In genomic region chr15:57367556-57367955, GRCh38 we compare ENCODE assay signal across 17 cellular contexts. TPM values are rescaled to one million over a fixed set of nuclear protein-coding genes. Genes with fewer than 3 reads are reported as not detected.
"Had no signal": no experiment of that assay in that cellular context is flagged by ENCODE, and none has a peak within 500 bp of the region (broad histone marks: within the 10 kb centered on the region; RNA-seq: fewer than 3 reads in every experiment).

No MANE protein-coding gene starts in this region.

- ATAC-seq: foreskin keratinocyte; naive thymus-derived CD8-positive, alpha-beta T cell had no signal

- H3K36me3 ChIP-seq: colonic mucosa, neutrophil, sigmoid colon, suprapubic skin, tibial artery, upper lobe of left lung, uterus had no signal

- H3K27ac Mint-ChIP-seq: naive thymus-derived CD8-positive, alpha-beta T cell had no signal

- H3K36me3 Mint-ChIP-seq: naive thymus-derived CD8-positive, alpha-beta T cell had no signal

- H3K9me3 ChIP-seq: colonic mucosa, neutrophil, sigmoid colon, suprapubic skin, tibial artery, upper lobe of left lung, uterus had no signal

- H3K4me3 Mint-ChIP-seq: naive thymus-derived CD8-positive, alpha-beta T cell had no signal

- H3K9me3 Mint-ChIP-seq: naive thymus-derived CD8-positive, alpha-beta T cell had no signal

- DNase-seq: colonic mucosa; dermis blood vessel endothelial cell; erythroblast; hippocampal formation; mesendoderm; naive thymus-derived CD8-positive, alpha-beta T cell; posterior cingulate gyrus; small intestine; stimulated activated CD4-positive, alpha-beta T cell treated with anti-CD3 and anti-CD28 coated beads, Interleukin-12 subunit alpha, Interleukin-12 subunit beta, amount 100 ng/mL, for 4 hours; stimulated activated naive CD4-positive, alpha-beta T cell treated with Interleukin-2 at 50 U/mL for 16 hours; tibial artery; upper lobe of left lung; uterus had no signal

- FAIRE-seq: small intestine had no signal

- H3K4me1 ChIP-seq: colonic mucosa, foreskin keratinocyte, sigmoid colon, suprapubic skin, tibial artery, uterus had no signal

- H3K27ac ChIP-seq: colonic mucosa, foreskin keratinocyte, neutrophil, sigmoid colon, suprapubic skin, tibial artery, upper lobe of left lung, uterus had no signal

- H3K27me3 ChIP-seq: colonic mucosa, foreskin keratinocyte, sigmoid colon, suprapubic skin, tibial artery, upper lobe of left lung, uterus had no signal

- H3K4me3 ChIP-seq: colonic mucosa, sigmoid colon, suprapubic skin, tibial artery, upper lobe of left lung, uterus had no signal

RNA-seq across cellular contexts. Expression of gene CGNL1, which starts 8.7 kb away (rescaled TPM):
- total RNA-seq: naive thymus-derived CD8-positive, alpha-beta T cell had no signal
- polyA plus RNA-seq: naive thymus-derived CD8-positive, alpha-beta T cell had no signal
